In the genomic region with DNA sequence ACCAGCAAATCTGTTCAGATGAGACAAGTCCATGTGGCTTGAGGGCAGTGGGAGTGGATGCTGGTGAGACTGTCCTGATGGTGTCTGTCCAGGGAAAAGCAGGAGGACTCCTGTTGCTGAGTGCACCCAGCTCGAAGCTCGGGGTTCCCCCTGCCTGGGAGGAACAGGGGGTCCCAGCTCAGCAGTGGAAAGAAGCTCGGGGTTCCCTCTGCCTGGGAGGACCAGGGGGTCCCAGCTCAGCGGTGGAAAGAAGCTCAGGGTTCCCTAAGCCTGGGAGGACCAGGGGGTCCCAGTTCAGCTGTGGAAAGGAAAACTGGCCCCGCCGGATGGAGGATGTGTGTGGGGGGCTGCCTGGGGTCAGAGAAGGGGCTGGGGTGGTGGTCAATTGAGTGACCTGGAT, we compare ENCODE assay signal across 30 cellular contexts. TPM values are rescaled to one million over a fixed set of nuclear protein-coding genes. Genes with fewer than 3 reads are reported as not detected.
DNase-seq lines count a peak whose midpoint lies in the region; ATAC-seq and TF ChIP-seq lines count a peak whose summit lies in the region.
"Had no signal": no experiment of that assay in that cellular context is flagged by ENCODE, and none has a peak within 500 bp of the region (broad histone marks: within the 10 kb centered on the region; RNA-seq: fewer than 3 reads in every experiment).

No MANE protein-coding gene starts in this region.

- H3K4me1 ChIP-seq in left ventricle myocardium inferior (peaks cover 12% of the 10 kb centered on the region), osteoblast (ENCODE audit: insufficient read depth, low read length) (no peaks in the 10 kb centered on the region)
- H3K4me1 ChIP-seq: colonic mucosa had no signal

- DNase-seq in Right ventricle myocardium inferior (ENCODE audit: missing footprints) (peak; percentile 41), left ventricle myocardium inferior (no peak), ecto neural progenitor cell (ENCODE audit: low spot score) (peak; percentile 37), osteoblast (ENCODE audit: insufficient read length, low spot score, missing footprints) (peak; percentile 49), ureter (ENCODE audit: low spot score) (peak; percentile 28), iPS-NIHi7 (ENCODE audit: extremely low spot score) (no peak), AG08396 (ENCODE audit: low spot score) (no peak)
- DNase-seq: ACHN; activated naive CD4-positive, alpha-beta T cell treated with anti-CD3 and anti-CD28 coated beads, Interleukin-2, amount 50 U/mL, for 16 hours; foreskin fibroblast; GF-D8; naive thymus-derived CD4-positive, alpha-beta T cell; NCI-H1694; NCI-H510A; retina; RPMI8226; SK-N-SH; stimulated activated CD4-positive, alpha-beta T cell treated with anti-CD3 and anti-CD28 coated beads, Interleukin-12 subunit alpha, Interleukin-12 subunit beta, amount 100 ng/mL, for 4 hours; stimulated activated CD4-positive, alpha-beta T cell treated with anti-CD3 and anti-CD28 coated beads, Interleukin-4, amount 100 ng/mL, for 4 hours; T-helper 17 cell had no signal

- H3K79me2 ChIP-seq in osteoblast (ENCODE audit: insufficient read depth, low read length) = no peaks in the 10 kb centered on the region

- H3K9me3 ChIP-seq in left ventricle myocardium inferior (replicated peaks) (peaks cover under 1% of the 10 kb centered on the region), osteoblast (ENCODE audit: low read depth, low read length) (no peaks in the 10 kb centered on the region)
- H3K9me3 ChIP-seq: colonic mucosa, heart left ventricle, SK-N-SH, thoracic aorta had no signal

- H3K36me3 ChIP-seq in left ventricle myocardium inferior (no peaks in the 10 kb centered on the region), osteoblast (ENCODE audit: insufficient read depth, low read length) (no peaks in the 10 kb centered on the region)
- H3K36me3 ChIP-seq: cardiac muscle cell, colonic mucosa, heart left ventricle, thoracic aorta had no signal

- peaks cover 8% of the 10 kb centered on the region for H3K27me3 ChIP-seq in left ventricle myocardium inferior (ENCODE audit: low read depth)
- H3K27me3 ChIP-seq in osteoblast (ENCODE audit: insufficient read depth, low read length) = peaks cover 17% of the 10 kb centered on the region
- H3K27me3 ChIP-seq: cardiac muscle cell, colonic mucosa had no signal

- no peak overlapping the region for H3K4me3 ChIP-seq in left ventricle myocardium inferior
- no peak overlapping the region for H3K4me3 ChIP-seq in osteoblast (ENCODE audit: insufficient read depth, low read length)
- H3K4me3 ChIP-seq: cardiac muscle cell, colonic mucosa, heart left ventricle, thoracic aorta had no signal

- H2AFZ ChIP-seq in osteoblast (ENCODE audit: low read length) = no peak overlapping the region

- H3K27ac ChIP-seq in left ventricle myocardium inferior (replicated peaks) (no peak overlapping the region), osteoblast (ENCODE audit: low read depth, low read length) (no peak overlapping the region)
- H3K27ac ChIP-seq: cardiac muscle cell, colonic mucosa, heart left ventricle, thoracic aorta had no signal

- intact Hi-C loops in Right ventricle myocardium inferior (cut with DNase I) (no loop called here), left ventricle myocardium inferior (cut with micrococcal nuclease) (no loop called here)

- no peaks in the 10 kb centered on the region for H4K20me1 ChIP-seq in osteoblast (ENCODE audit: insufficient read depth, low read length)

- TF ChIP-seq CTCF in left ventricle myocardium inferior (IDR thresholded peaks at IDR 0.05; ENCODE audit: borderline replicate concordance) (no peak), osteoblast (IDR thresholded peaks at IDR 0.05; ENCODE audit: extremely low read depth, low read depth, low read length) (no peak)

- H3K4me2 ChIP-seq in osteoblast (ENCODE audit: insufficient read depth, low read length) = no peak overlapping the region
- H3K4me2 ChIP-seq: SK-N-SH had no signal

- no peak for ATAC-seq in Right ventricle myocardium inferior
- ATAC-seq: esophagus mucosa; heart left ventricle; naive thymus-derived CD4-positive, alpha-beta T cell; stimulated activated memory B cell treated with anti-CD40 and anti-IgM and Interleukin-4, amounts not matched to agents 10 μg/mL and 1 μg/mL and 100 μg/mL, for 72 hours; T-helper 17 cell had no signal

RNA-seq across cellular contexts. Expression of a gene that starts 39.1 kb away (rescaled TPM):
- total RNA-seq in Right ventricle myocardium inferior (not detected), left ventricle myocardium inferior (not detected), osteoblast (not detected in 2 replicates), ureter (not detected)
- total RNA-seq: activated T-helper 1 cell treated with anti-CD3 and anti-CD28 coated beads, Interleukin-12 subunit alpha, Interleukin-12 subunit beta, Interleukin-2, Interleukin-4 antibody, amounts not matched to agents 30 ng/mL and 10 ng/mL and 1 ng/mL, durations not matched to agents 14 hours and 24 hours and 36 hours; aorta; cardiac muscle cell; colonic mucosa; esophagus mucosa; H9; heart left ventricle; naive thymus-derived CD4-positive, alpha-beta T cell; omental fat pad; T-helper 17 cell; thoracic aorta had no signal

Comparison
In these comparisons a context has a peak if more than half of its experiments do, and no peak if none do; other contexts are left out.
1. DNase-seq: peak in Right ventricle myocardium inferior (single experiment), ecto neural progenitor cell (single experiment), osteoblast (single experiment) and ureter (single experiment); none in left ventricle myocardium inferior (single experiment), iPS-NIHi7 (single experiment) and AG08396 (single experiment).